Comparison of ENCODE assay signal across 20 cellular contexts in genomic region chr15:75121547-75121946, GRCh38.
A peak's percentile ranks its signal among the peaks of the same experiment; 100 is the strongest.
DNase-seq lines count a peak whose midpoint lies in the region; ATAC-seq, FAIRE-seq and TF ChIP-seq lines count a peak whose summit lies in the region.
"Had no signal": no experiment of that assay in that cellular context is flagged by ENCODE, and none has a peak within 500 bp of the region (broad histone marks: within the 10 kb centered on the region; RNA-seq: fewer than 3 reads in every experiment).

No MANE protein-coding gene starts in this region.

- H3K36me3 Mint-ChIP-seq in mesothelial cell of epicardium = peaks cover 5% of the 10 kb centered on the region
- H3K36me3 Mint-ChIP-seq in T-helper 2 cell treated with Interferon-gamma antibody and Interleukin-4, amounts not matched to agents 5 μg/mL and 100 μg/mL, for 36 hours (ENCODE audit: low read depth) = peaks cover 12% of the 10 kb centered on the region
- H3K36me3 Mint-ChIP-seq: CD4-positive, alpha-beta memory T cell had no signal

- H3K36me3 ChIP-seq in SJSA1 = no peaks in the 10 kb centered on the region
- H3K36me3 ChIP-seq in prostate gland = no peaks in the 10 kb centered on the region

- POLR2A ChIA-PET in A549 (lab: Yijun Ruan, JAX) = no interaction called here

- intact Hi-C loops in prostate gland (cut with DNase I) = no loop called here

- no peak for DNase-seq in A549 (ENCODE audit: low read depth in 1 of 2, low spot score in 1 of 2)
- DNase-seq in NCI-H460 (ENCODE audit: extremely low read depth, low read depth) = peak; percentile 15
- DNase-seq in SJSA1 (ENCODE audit: low read depth in 1 of 2, low spot score in 2 of 2) = peak in 1 of 2 experiments; percentile 48
- DNase-seq in erythroblast (lab: John Stamatoyannopoulos, UW) = peak; percentile 21 to 33
- no peak for DNase-seq in mesothelial cell of epicardium (ENCODE audit: low spot score in 2 of 2, unreplicated experiment in 2 of 2)
- no peak for DNase-seq in T-helper 2 cell treated with Interferon-gamma antibody and Interleukin-4, amounts not matched to agents 5 μg/mL and 100 μg/mL, for 36 hours (ENCODE audit: low spot score)
- no peak for DNase-seq in prostate gland (ENCODE audit: low spot score)
- DNase-seq: 8988T; C1 segment of cervical spinal cord; CD4-positive, alpha-beta memory T cell; COR-L47; DMS153; DMS79; EL; GDM1; H9; HFFc6 had no signal

- peaks cover 1% of the 10 kb centered on the region for H3K4me1 Mint-ChIP-seq in mesothelial cell of epicardium
- H3K4me1 Mint-ChIP-seq in T-helper 2 cell treated with Interferon-gamma antibody and Interleukin-4, amounts not matched to agents 5 μg/mL and 100 μg/mL, for 36 hours (ENCODE audit: low read depth) = peaks cover 17% of the 10 kb centered on the region
- H3K4me1 Mint-ChIP-seq: CD4-positive, alpha-beta memory T cell had no signal

- H3K9me3 Mint-ChIP-seq in mesothelial cell of epicardium = peaks cover 28% of the 10 kb centered on the region
- no peaks in the 10 kb centered on the region for H3K9me3 Mint-ChIP-seq in T-helper 2 cell treated with Interferon-gamma antibody and Interleukin-4, amounts not matched to agents 5 μg/mL and 100 μg/mL, for 36 hours
- H3K9me3 Mint-ChIP-seq: CD4-positive, alpha-beta memory T cell; HFFc6 had no signal

- H3K4me2 ChIP-seq in A549 = no peak overlapping the region
- H3K4me2 ChIP-seq: GM23338 had no signal

- CTCF ChIA-PET in A549 (lab: Yijun Ruan, JAX) = interaction anchor here (1.1 to 1.4 kb wide), 2 partner anchors 14 to 18 kb away, joined by 3 to 5 read pairs; no protein-coding TSS in a partner anchor

- no peak overlapping the region for H3K27ac Mint-ChIP-seq in mesothelial cell of epicardium
- no peak overlapping the region for H3K27ac Mint-ChIP-seq in T-helper 2 cell treated with Interferon-gamma antibody and Interleukin-4, amounts not matched to agents 5 μg/mL and 100 μg/mL, for 36 hours
- H3K27ac Mint-ChIP-seq: CD4-positive, alpha-beta memory T cell; GM23338; H9; HFFc6 had no signal

- H3K27me3 ChIP-seq in SJSA1 (replicated peaks) (no peaks in the 10 kb centered on the region), prostate gland (replicated peaks; ENCODE audit: insufficient read depth) (no peaks in the 10 kb centered on the region)

- H3K9me3 ChIP-seq in A549 (no peaks in the 10 kb centered on the region), SJSA1 (replicated peaks) (no peaks in the 10 kb centered on the region), prostate gland (no peaks in the 10 kb centered on the region)

- no peak overlapping the region for H3K4me3 Mint-ChIP-seq in mesothelial cell of epicardium
- H3K4me3 Mint-ChIP-seq in T-helper 2 cell treated with Interferon-gamma antibody and Interleukin-4, amounts not matched to agents 5 μg/mL and 100 μg/mL, for 36 hours = no peak overlapping the region
- H3K4me3 Mint-ChIP-seq: CD4-positive, alpha-beta memory T cell; GM23338; H9; HFFc6 had no signal

- ATAC-seq in A549 = no peak
- ATAC-seq: GM12878, GM23338, HCT116 had no signal

- TF ChIP-seq CTCF in A549 (IDR thresholded peaks at IDR 0.05) = no peak
- no peak for TF ChIP-seq CTCF in mesothelial cell of epicardium (IDR thresholded peaks at IDR 0.05; ENCODE audit: unreplicated experiment)
- TF ChIP-seq CTCF in prostate gland (IDR thresholded peaks at IDR 0.05) = no peak

- peaks cover 34% of the 10 kb centered on the region for H3K4me1 ChIP-seq in A549
- peaks cover 29% of the 10 kb centered on the region for H3K4me1 ChIP-seq in SJSA1 (replicated peaks)
- H3K4me1 ChIP-seq in prostate gland (replicated peaks) = no peaks in the 10 kb centered on the region

- TF ChIP-seq POLR2A in A549 (IDR thresholded peaks at IDR 0.05; ENCODE audit: low read length) = no peak
- TF ChIP-seq POLR2A in erythroblast (IDR thresholded peaks at IDR 0.05; ENCODE audit: low read length) = no peak
- TF ChIP-seq POLR2A in prostate gland (IDR thresholded peaks at IDR 0.05) = no peak

- no peak for TF ChIP-seq EP300 in A549 (IDR thresholded peaks at IDR 0.05)

- TF ChIP-seq RAD21 in A549 (conservative IDR thresholded peaks at IDR 0.05 in 1 of 2, IDR thresholded peaks at IDR 0.05 in 1 of 2) = no peak

- H3K27ac ChIP-seq in A549 = peak overlapping the region; percentile 24 to 31; a peak in 4 of 6 replicates
- H3K27ac ChIP-seq in SJSA1 = peak overlapping the region; percentile 33
- no peak overlapping the region for H3K27ac ChIP-seq in prostate gland

- no peaks in the 10 kb centered on the region for H3K27me3 Mint-ChIP-seq in mesothelial cell of epicardium (ENCODE audit: low read depth)
- H3K27me3 Mint-ChIP-seq in T-helper 2 cell treated with Interferon-gamma antibody and Interleukin-4, amounts not matched to agents 5 μg/mL and 100 μg/mL, for 36 hours (ENCODE audit: low read depth) = no peaks in the 10 kb centered on the region
- H3K27me3 Mint-ChIP-seq: CD4-positive, alpha-beta memory T cell had no signal

- H3K4me3 ChIP-seq in A549 = no peak overlapping the region
- no peak overlapping the region for H3K4me3 ChIP-seq in SJSA1
- H3K4me3 ChIP-seq in prostate gland = no peak overlapping the region
- H3K4me3 ChIP-seq: GM12878, GM23338 had no signal

- no peak for FAIRE-seq in A549 (lab: Jason Lieb, UNC)
- FAIRE-seq: GM12878 had no signal

TF ChIP-seq in A549, 52 proteins besides CTCF, POLR2A, EP300 and RAD21:
- TF ChIP-seq, protein P1, sequence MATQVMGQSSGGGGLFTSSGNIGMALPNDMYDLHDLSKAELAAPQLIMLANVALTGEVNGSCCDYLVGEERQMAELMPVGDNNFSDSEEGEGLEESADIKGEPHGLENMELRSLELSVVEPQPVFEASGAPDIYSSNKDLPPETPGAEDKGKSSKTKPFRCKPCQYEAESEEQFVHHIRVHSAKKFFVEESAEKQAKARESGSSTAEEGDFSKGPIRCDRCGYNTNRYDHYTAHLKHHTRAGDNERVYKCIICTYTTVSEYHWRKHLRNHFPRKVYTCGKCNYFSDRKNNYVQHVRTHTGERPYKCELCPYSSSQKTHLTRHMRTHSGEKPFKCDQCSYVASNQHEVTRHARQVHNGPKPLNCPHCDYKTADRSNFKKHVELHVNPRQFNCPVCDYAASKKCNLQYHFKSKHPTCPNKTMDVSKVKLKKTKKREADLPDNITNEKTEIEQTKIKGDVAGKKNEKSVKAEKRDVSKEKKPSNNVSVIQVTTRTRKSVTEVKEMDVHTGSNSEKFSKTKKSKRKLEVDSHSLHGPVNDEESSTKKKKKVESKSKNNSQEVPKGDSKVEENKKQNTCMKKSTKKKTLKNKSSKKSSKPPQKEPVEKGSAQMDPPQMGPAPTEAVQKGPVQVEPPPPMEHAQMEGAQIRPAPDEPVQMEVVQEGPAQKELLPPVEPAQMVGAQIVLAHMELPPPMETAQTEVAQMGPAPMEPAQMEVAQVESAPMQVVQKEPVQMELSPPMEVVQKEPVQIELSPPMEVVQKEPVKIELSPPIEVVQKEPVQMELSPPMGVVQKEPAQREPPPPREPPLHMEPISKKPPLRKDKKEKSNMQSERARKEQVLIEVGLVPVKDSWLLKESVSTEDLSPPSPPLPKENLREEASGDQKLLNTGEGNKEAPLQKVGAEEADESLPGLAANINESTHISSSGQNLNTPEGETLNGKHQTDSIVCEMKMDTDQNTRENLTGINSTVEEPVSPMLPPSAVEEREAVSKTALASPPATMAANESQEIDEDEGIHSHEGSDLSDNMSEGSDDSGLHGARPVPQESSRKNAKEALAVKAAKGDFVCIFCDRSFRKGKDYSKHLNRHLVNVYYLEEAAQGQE (IDR thresholded peaks at IDR 0.05) = no peak
- TF ChIP-seq, protein P2, sequence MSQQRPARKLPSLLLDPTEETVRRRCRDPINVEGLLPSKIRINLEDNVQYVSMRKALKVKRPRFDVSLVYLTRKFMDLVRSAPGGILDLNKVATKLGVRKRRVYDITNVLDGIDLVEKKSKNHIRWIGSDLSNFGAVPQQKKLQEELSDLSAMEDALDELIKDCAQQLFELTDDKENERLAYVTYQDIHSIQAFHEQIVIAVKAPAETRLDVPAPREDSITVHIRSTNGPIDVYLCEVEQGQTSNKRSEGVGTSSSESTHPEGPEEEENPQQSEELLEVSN (IDR thresholded peaks at IDR 0.05; ENCODE audit: borderline replicate concordance, low read depth) = no peak
- TF ChIP-seq FOSL2 (IDR thresholded peaks at IDR 0.05) (no peak), FOSL2 (CRISPR knock-in tag; IDR thresholded peaks at IDR 0.05) (no peak)

Comparison
In these comparisons a context has a peak if more than half of its experiments do, and no peak if none do; other contexts are left out.
1. DNase-seq: peak in NCI-H460 (single experiment) and erythroblast (2 of 2); none in A549 (0 of 2), mesothelial cell of epicardium (0 of 2), T-helper 2 cell treated with Interferon-gamma antibody and Interleukin-4, amounts not matched to agents 5 μg/mL and 100 μg/mL, for 36 hours (single experiment) and prostate gland (single experiment).
2. H3K27ac ChIP-seq: peak in A549 (2 of 2) and SJSA1 (single experiment); none in prostate gland (0 of 2).